Comparison of ENCODE assay signal across 12 cellular contexts in genomic region chr11:26028294-26028954, GRCh38.
A peak's percentile ranks its signal among the peaks of the same experiment; 100 is the strongest.
DNase-seq lines count a peak whose midpoint lies in the region; ATAC-seq, FAIRE-seq and TF ChIP-seq lines count a peak whose summit lies in the region.
"Had no signal": no experiment of that assay in that cellular context is flagged by ENCODE, and none has a peak within 500 bp of the region (broad histone marks: within the 10 kb centered on the region; RNA-seq: fewer than 3 reads in every experiment).

No MANE protein-coding gene starts in this region.

- H3K9me3 Mint-ChIP-seq in mesothelial cell of epicardium = peaks cover 6% of the 10 kb centered on the region

- H3K36me3 Mint-ChIP-seq in mesothelial cell of epicardium = peaks cover 3% of the 10 kb centered on the region
- H3K36me3 Mint-ChIP-seq: CD4-positive, alpha-beta memory T cell; natural killer cell had no signal

- H3K27me3 Mint-ChIP-seq in mesothelial cell of epicardium (ENCODE audit: low read depth) = no peaks in the 10 kb centered on the region
- H3K27me3 Mint-ChIP-seq: CD4-positive, alpha-beta memory T cell had no signal

- TF ChIP-seq CTCF in AG09319 (IDR thresholded peaks at IDR 0.05; ENCODE audit: low read depth, low read length) = no peak
- TF ChIP-seq CTCF in mesothelial cell of epicardium (IDR thresholded peaks at IDR 0.05; ENCODE audit: unreplicated experiment) = no peak

- no peak overlapping the region for H3K4me3 Mint-ChIP-seq in mesothelial cell of epicardium
- H3K4me3 Mint-ChIP-seq: CD4-positive, alpha-beta memory T cell; natural killer cell had no signal

- no peak overlapping the region for H3K27ac ChIP-seq in epithelial cell of prostate
- H3K27ac ChIP-seq: dorsolateral prefrontal cortex, WERI-Rb-1 had no signal

- ATAC-seq in GM19463 (IDR thresholded peaks at IDR 0.05; ENCODE audit: unreplicated experiment) = peak; percentile 58
- ATAC-seq: natural killer cell had no signal

- DNase-seq in AG09319 (ENCODE audit: extremely low read depth, low read depth) = peak; percentile 8
- peak; percentile 61 for DNase-seq in HTR-8/SVneo (ENCODE audit: insufficient read length, low spot score)
- peak; percentile 8 for DNase-seq in epithelial cell of prostate (ENCODE audit: low read depth, low spot score)
- DNase-seq in HUDEP-2 (lab: John Stamatoyannopoulos, UW; ENCODE audit: unreplicated experiment in 76 of 76) = no peak
- DNase-seq in occipital lobe (lab: John Stamatoyannopoulos, UW) = no peak
- DNase-seq in ureter (ENCODE audit: low spot score) = no peak
- DNase-seq in mesothelial cell of epicardium (ENCODE audit: low spot score in 2 of 2, unreplicated experiment in 2 of 2) = no peak
- DNase-seq: CD4-positive, alpha-beta memory T cell; dorsolateral prefrontal cortex; natural killer cell; WERI-Rb-1 had no signal

- FAIRE-seq in HTR-8/SVneo (lab: Jason Lieb, UNC) = peak; percentile 57

- H3K4me1 Mint-ChIP-seq in mesothelial cell of epicardium = peaks cover 16% of the 10 kb centered on the region
- H3K4me1 Mint-ChIP-seq: CD4-positive, alpha-beta memory T cell; natural killer cell had no signal

- no peak overlapping the region for H3K27ac Mint-ChIP-seq in mesothelial cell of epicardium
- H3K27ac Mint-ChIP-seq: CD4-positive, alpha-beta memory T cell; natural killer cell had no signal

Comparison
In these comparisons a context has a peak if more than half of its experiments do, and no peak if none do; other contexts are left out.
1. DNase-seq: peak in AG09319 (single experiment), HTR-8/SVneo (single experiment) and epithelial cell of prostate (single experiment); none in HUDEP-2 (0 of 76), occipital lobe (single experiment), ureter (single experiment) and mesothelial cell of epicardium (0 of 2).